In genomic region chr4:78331186-78331585, GRCh38 we compare ENCODE assay signal across 24 cellular contexts.
A peak's percentile ranks its signal among the peaks of the same experiment; 100 is the strongest.
DNase-seq lines count a peak whose midpoint lies in the region; ATAC-seq and TF ChIP-seq lines count a peak whose summit lies in the region.
"Had no signal": no experiment of that assay in that cellular context is flagged by ENCODE, and none has a peak within 500 bp of the region (broad histone marks: within the 10 kb centered on the region; RNA-seq: fewer than 3 reads in every experiment).

No MANE protein-coding gene starts in this region.

- DNase-seq in GM23338 (ENCODE audit: low spot score) (no peak), HCT116 (ENCODE audit: low read depth, low spot score) (no peak), WERI-Rb-1 (no peak), foreskin fibroblast (no peak), T-cell (no peak)
- DNase-seq in activated CD4-positive, alpha-beta T cell treated with anti-CD3 and anti-CD28 coated beads for 4 hours: no peak
- DNase-seq: 8988T; ACHN; AML-193; BE2C; CD4-positive, alpha-beta T cell; CD8-positive, alpha-beta memory T cell; DMS 273 treated with DMSO at 0.1 percent for 48 hours; DMS79; EL; GDM1; GM23248; HCEC 1CT had no signal

- H4K20me1 ChIP-seq in GM23338 (replicated peaks; ENCODE audit: insufficient read depth) (no peaks in the 10 kb centered on the region; the same call in 1 of the 2 replicates), HCT116 (ENCODE audit: insufficient read depth) (no peaks in the 10 kb centered on the region)
- H4K20me1 ChIP-seq: BLaER1 treated with 17β-estradiol and CSF1 and Interleukin-3, amounts not matched to agents 10 nM and 100 nM had no signal

- H3F3A ChIP-seq in GM23338 (replicated peaks; ENCODE audit: low read depth): no peaks in the 10 kb centered on the region; the same call in 1 of the 2 replicates

- H3K4me2 ChIP-seq in GM23338 (peak overlapping the region; percentile 68; the same call in 1 of the 2 replicates), HCT116 (ENCODE audit: low read length) (no peak overlapping the region)
- H3K4me2 ChIP-seq: A549; BLaER1 treated with 17β-estradiol and CSF1 and Interleukin-3, amounts not matched to agents 10 nM and 100 nM had no signal

- no peak overlapping the region for H3K27ac Mint-ChIP-seq in GM23338
- H3K27ac Mint-ChIP-seq in T-cell: no peak overlapping the region
- H3K27ac Mint-ChIP-seq: CD4-positive, alpha-beta T cell; CD8-positive, alpha-beta memory T cell had no signal

- H3K36me3 Mint-ChIP-seq in GM23338 (ENCODE audit: low read depth) (peaks cover 20% of the 10 kb centered on the region; the same call in 2 of the 3 replicates), T-cell (no peaks in the 10 kb centered on the region)
- H3K36me3 Mint-ChIP-seq: CD14-positive monocyte; CD8-positive, alpha-beta memory T cell had no signal

- H3K4me3 ChIP-seq in GM23338 (no peak overlapping the region), HCT116 (replicated peaks in 1 of 2; ENCODE audit: low read depth in 1 of 2, low read length in 2 of 2) (no peak overlapping the region), WERI-Rb-1 (ENCODE audit: low read depth, low read length) (no peak overlapping the region), iPS-20b (ENCODE audit: low read length) (peak overlapping the region; percentile 41; the same call in 1 of the 2 replicates), foreskin fibroblast (ENCODE audit: low read depth in 1 of 2, low read length in 2 of 2) (no peak overlapping the region)
- H3K4me3 ChIP-seq: A549; BLaER1 treated with 17β-estradiol and CSF1 and Interleukin-3, amounts not matched to agents 10 nM and 100 nM; GM12878; GM23248 had no signal

- RAD21 ChIA-PET in HCT116 (lab: Charles Lee; ENCODE audit: low non-redundant PET in 1 of 2, low total read pairs in 2 of 2, uncharacterized antibody in 2 of 2, unreplicated experiment in 2 of 2): no interaction called here

- H3K9me3 Mint-ChIP-seq in GM23338 (no peaks in the 10 kb centered on the region), T-cell (no peaks in the 10 kb centered on the region)
- H3K9me3 Mint-ChIP-seq: CD4-positive, alpha-beta T cell had no signal

- no peaks in the 10 kb centered on the region for H3K9me2 ChIP-seq in GM23338 (ENCODE audit: insufficient read depth)
- no peaks in the 10 kb centered on the region for H3K9me2 ChIP-seq in HCT116 (ENCODE audit: insufficient read depth)

- POLR2A ChIA-PET in HCT116 (lab: Charles Lee): no interaction called here
- POLR2A ChIA-PET in T-cell (lab: Charles Lee): no interaction called here

- TF ChIP-seq RAD21 in HCT116 (IDR thresholded peaks at IDR 0.05; ENCODE audit: low read depth): peak; percentile 15; the same call in 1 of the 2 replicates

- no peak overlapping the region for H2AFZ ChIP-seq in GM23338
- H2AFZ ChIP-seq in HCT116 (ENCODE audit: low read depth, low read length, poor library complexity, severe bottlenecking): no peak overlapping the region
- H2AFZ ChIP-seq: GM23248 had no signal

- H3K27me3 ChIP-seq in GM23338 (ENCODE audit: insufficient read depth): no peaks in the 10 kb centered on the region
- no peaks in the 10 kb centered on the region for H3K27me3 ChIP-seq in HCT116 (ENCODE audit: insufficient read depth, low read length)
- peaks cover 30% of the 10 kb centered on the region for H3K27me3 ChIP-seq in WERI-Rb-1 (ENCODE audit: insufficient read depth, low read depth, severe bottlenecking)
- H3K27me3 ChIP-seq in iPS-20b (ENCODE audit: insufficient read depth, low read length): no peaks in the 10 kb centered on the region
- H3K27me3 ChIP-seq: BE2C; BLaER1 treated with 17β-estradiol and CSF1 and Interleukin-3, amounts not matched to agents 10 nM and 100 nM had no signal

- peak; percentile 13 to 51; a peak in 2 of 4 replicates for TF ChIP-seq CTCF in GM23338 (conservative IDR thresholded peaks at IDR 0.05; ENCODE audit: low read depth in 2 of 2)
- TF ChIP-seq CTCF in HCT116 (IDR thresholded peaks at IDR 0.05 in 2 of 3, conservative IDR thresholded peaks at IDR 0.05 in 1 of 3; ENCODE audit: borderline replicate concordance in 1 of 3, insufficient read depth in 1 of 3, low read depth in 2 of 3, low read length in 2 of 3): no peak
- TF ChIP-seq CTCF in WERI-Rb-1 (IDR thresholded peaks at IDR 0.05; ENCODE audit: low read depth, low read length): peak; percentile 26; the same call in 1 of the 2 replicates
- TF ChIP-seq CTCF in foreskin fibroblast (IDR thresholded peaks at IDR 0.05; ENCODE audit: low read depth, low read length): no peak

- H3K9ac ChIP-seq in HCT116 (ENCODE audit: low read length): no peak overlapping the region
- no peak overlapping the region for H3K9ac ChIP-seq in iPS-20b (ENCODE audit: low read depth, low read length)
- H3K9ac ChIP-seq: BLaER1 treated with 17β-estradiol and CSF1 and Interleukin-3, amounts not matched to agents 10 nM and 100 nM; GM23248 had no signal

- H3K4me1 Mint-ChIP-seq in GM23338: peaks cover 57% of the 10 kb centered on the region
- no peaks in the 10 kb centered on the region for H3K4me1 Mint-ChIP-seq in T-cell
- H3K4me1 Mint-ChIP-seq: CD14-positive monocyte; CD8-positive, alpha-beta memory T cell had no signal

- peaks cover 6% of the 10 kb centered on the region for H3K27me3 Mint-ChIP-seq in GM23338 (ENCODE audit: insufficient read depth, low read depth, poor library complexity)
- peaks cover 0 to 4% of the 10 kb centered on the region in 2 donors for H3K27me3 Mint-ChIP-seq in T-cell
- H3K27me3 Mint-ChIP-seq: CD4-positive, alpha-beta T cell had no signal

- H3K4me1 ChIP-seq in GM23338 (ENCODE audit: insufficient read depth): peaks cover 51% of the 10 kb centered on the region
- no peaks in the 10 kb centered on the region for H3K4me1 ChIP-seq in HCT116 (ENCODE audit: control insufficient read depth in 1 of 2, insufficient read depth in 2 of 2, low read length in 2 of 2)
- peaks cover 27% of the 10 kb centered on the region for H3K4me1 ChIP-seq in iPS-20b (ENCODE audit: insufficient read depth, low read length)
- H3K4me1 ChIP-seq: A549 had no signal

- no peak for TF ChIP-seq POLR2A in HCT116 (IDR thresholded peaks at IDR 0.05; ENCODE audit: borderline replicate concordance, extremely low read depth, insufficient read depth, insufficient read length)

- H3K79me2 ChIP-seq in GM23338 (replicated peaks; ENCODE audit: insufficient read depth) (no peaks in the 10 kb centered on the region), HCT116 (ENCODE audit: insufficient read depth, low read length) (no peaks in the 10 kb centered on the region)

- peak; percentile 81 for ATAC-seq in GM23338
- ATAC-seq in HCT116: no peak; the same call in 1 of the 2 replicates
- ATAC-seq in HG02981 (IDR thresholded peaks at IDR 0.05; ENCODE audit: unreplicated experiment): no peak
- no peak for ATAC-seq in T-cell (replicated peaks in 1 of 4)
- ATAC-seq: A549, GM12878 had no signal

- H3K9me3 ChIP-seq in HCT116 (ENCODE audit: control insufficient read depth in 1 of 2, insufficient read depth in 1 of 2, low read depth in 1 of 2, low read length in 2 of 2) (no peaks in the 10 kb centered on the region), WERI-Rb-1 (ENCODE audit: severe bottlenecking) (no peaks in the 10 kb centered on the region), iPS-20b (ENCODE audit: insufficient read depth, low read depth, low read length) (no peaks in the 10 kb centered on the region)
- H3K9me3 ChIP-seq: A549, BE2C had no signal

- H3K36me3 ChIP-seq in GM23338 (ENCODE audit: insufficient read depth): no peaks in the 10 kb centered on the region
- H3K36me3 ChIP-seq in HCT116 (ENCODE audit: control insufficient read depth in 1 of 2, insufficient read depth in 2 of 2, low read length in 2 of 2): no peaks in the 10 kb centered on the region
- H3K36me3 ChIP-seq in WERI-Rb-1: no peaks in the 10 kb centered on the region
- H3K36me3 ChIP-seq in iPS-20b (ENCODE audit: insufficient read depth, low read depth, low read length): peaks cover 24% of the 10 kb centered on the region
- H3K36me3 ChIP-seq: BE2C; BLaER1 treated with 17β-estradiol and CSF1 and Interleukin-3, amounts not matched to agents 10 nM and 100 nM had no signal

- no TSS peak for BruUV-seq in HCT116 (replicated peaks; lab: Mats Ljungman, UMichigan)

- CTCF ChIA-PET in HCT116 (lab: Charles Lee): no interaction called here
- CTCF ChIA-PET in T-cell (lab: Charles Lee): no interaction called here

- H3K4me3 Mint-ChIP-seq in GM23338 (peak overlapping the region; percentile 32; the same call in 1 of the 3 replicates), T-cell (no peak overlapping the region)
- H3K4me3 Mint-ChIP-seq: CD14-positive monocyte; CD4-positive, alpha-beta T cell; CD8-positive, alpha-beta memory T cell had no signal

- H3K27ac ChIP-seq in GM23338 (ENCODE audit: low read depth): no peak overlapping the region
- H3K27ac ChIP-seq in HCT116 (ENCODE audit: low read depth, low read length): no peak overlapping the region
- no peak overlapping the region for H3K27ac ChIP-seq in WERI-Rb-1
- no peak overlapping the region for H3K27ac ChIP-seq in iPS-20b (ENCODE audit: low read length)
- H3K27ac ChIP-seq: A549; BLaER1 treated with 17β-estradiol and CSF1 and Interleukin-3, amounts not matched to agents 10 nM and 100 nM; GM23248 had no signal

- intact Hi-C loops in HCT116 (cut with micrococcal nuclease): no loop called here

TF ChIP-seq in GM23338, 12 proteins besides CTCF, POLR2A, EP300 and RAD21 (continues in another document):
- TF ChIP-seq JUNB (IDR thresholded peaks at IDR 0.05; ENCODE audit: unreplicated experiment) (no peak), CREB1 (CRISPR knock-in tag; IDR thresholded peaks at IDR 0.05; ENCODE audit: low read depth) (no peak), ETS1 (IDR thresholded peaks at IDR 0.05) (no peak)

TF ChIP-seq in HCT116, 20 proteins besides CTCF, POLR2A, EP300 and RAD21:
- no peak for TF ChIP-seq EZH2phosphoT487 (IDR thresholded peaks at IDR 0.05; ENCODE audit: borderline replicate concordance)
- TF ChIP-seq ZFX (IDR thresholded peaks at IDR 0.05): no peak
- no peak for TF ChIP-seq MAX (IDR thresholded peaks at IDR 0.05)
- TF ChIP-seq YY1 (IDR thresholded peaks at IDR 0.05; ENCODE audit: extremely low read depth, insufficient replicate concordance, low read depth, low read length): no peak
- TF ChIP-seq CEBPB (IDR thresholded peaks at IDR 0.05; ENCODE audit: low read depth): no peak
- no peak for TF ChIP-seq TCF7L2 (IDR thresholded peaks at IDR 0.05; ENCODE audit: borderline replicate concordance, extremely low read depth, insufficient read depth, insufficient read length)

Comparison
In these comparisons a context has a peak if more than half of its experiments do, and no peak if none do; other contexts are left out.
1. CTCF ChIP-seq: peak in GM23338 (2 of 2) and WERI-Rb-1 (single experiment); none in HCT116 (0 of 3) and foreskin fibroblast (single experiment).